14 cellular contexts compared by ENCODE assay signal in genomic region chr5:83563631-83564030, GRCh38.
DNase-seq lines count a peak whose midpoint lies in the region; ATAC-seq, FAIRE-seq and TF ChIP-seq lines count a peak whose summit lies in the region.
"Had no signal": no experiment of that assay in that cellular context is flagged by ENCODE, and none has a peak within 500 bp of the region (broad histone marks: within the 10 kb centered on the region; RNA-seq: fewer than 3 reads in every experiment).

No MANE protein-coding gene starts in this region.

- H3K27me3 ChIP-seq in left ventricle myocardium inferior (ENCODE audit: low read depth) = no peaks in the 10 kb centered on the region
- peaks cover 0 to 4% of the 10 kb centered on the region in 2 experiments; a peak in 1 of 5 replicates for H3K27me3 ChIP-seq in HepG2 (ENCODE audit: control insufficient read depth in 1 of 2, insufficient read depth in 2 of 2, low read length in 2 of 2)
- no peaks in the 10 kb centered on the region for H3K27me3 ChIP-seq in WERI-Rb-1 (ENCODE audit: insufficient read depth, low read depth, severe bottlenecking)
- H3K27me3 ChIP-seq: colonic mucosa had no signal

- no peaks in the 10 kb centered on the region for H3K9me3 ChIP-seq in left ventricle myocardium inferior (replicated peaks)
- H3K9me3 ChIP-seq in HepG2 (ENCODE audit: low read length) = no peaks in the 10 kb centered on the region
- no peaks in the 10 kb centered on the region for H3K9me3 ChIP-seq in WERI-Rb-1 (ENCODE audit: severe bottlenecking)
- H3K9me3 ChIP-seq: colonic mucosa, neutrophil had no signal

- no peaks in the 10 kb centered on the region for H4K20me1 ChIP-seq in HepG2 (ENCODE audit: insufficient read depth, low read length)

- peak overlapping the region; percentile 71 for H3K27ac ChIP-seq in left ventricle myocardium inferior (replicated peaks)
- H3K27ac ChIP-seq in angular gyrus (ENCODE audit: low read depth, low read length) = peak overlapping the region; percentile 42
- peak overlapping the region; percentile 31 for H3K27ac ChIP-seq in HepG2 (ENCODE audit: extremely low read length, insufficient read depth, low read length)
- H3K27ac ChIP-seq in WERI-Rb-1 = no peak overlapping the region
- H3K27ac ChIP-seq: colonic mucosa, neutrophil had no signal

- peak overlapping the region; percentile 11; the same call in 1 of the 2 replicates for H3K9ac ChIP-seq in HepG2 (ENCODE audit: insufficient read depth, low read depth, low read length)

- no peak overlapping the region for H2AFZ ChIP-seq in HepG2 (ENCODE audit: low read length)

- POLR2A ChIA-PET in HepG2 (lab: Yijun Ruan, JAX) = interaction anchor here (0.9 to 3.9 kb wide), 5 partner anchors 13 to 1285 kb away, joined by 4 to 13 read pairs (median 5); partner anchors contain the start of gene RPS23

- no peak for TF ChIP-seq RAD21 in HepG2 (CRISPR knock-in tag; IDR thresholded peaks at IDR 0.05)

- H3K27me3 Mint-ChIP-seq in activated T-helper 17 cell treated with anti-CD3 and anti-CD28 coated beads, Interleukin-2, amount 50 U/mL, for 72 hours = peaks cover 23% of the 10 kb centered on the region

- H3K4me1 Mint-ChIP-seq in activated T-helper 17 cell treated with anti-CD3 and anti-CD28 coated beads, Interleukin-2, amount 50 U/mL, for 72 hours = no peaks in the 10 kb centered on the region
- H3K4me1 Mint-ChIP-seq: activated CD4-positive, alpha-beta T cell treated with anti-CD3 and anti-CD28 coated beads, Interleukin-2, amount 10 ng/mL, durations not matched to agents 7 days and 5 days; activated naive CD8-positive, alpha-beta T cell treated with anti-CD3 and anti-CD28 coated beads, Interleukin-2, amount 50 U/mL, for 24 hours had no signal

- H3K4me2 ChIP-seq in HepG2 (ENCODE audit: low read depth, low read length) = peak overlapping the region; percentile 61

- CTCF ChIA-PET in HepG2 (lab: Yijun Ruan, JAX; ENCODE audit: low intra/inter-chr PET ratio, low total read pairs) = interaction anchor here (1.0 to 1.1 kb wide), 3 partner anchors 13 to 1388 kb away, joined by 3 read pairs; no protein-coding TSS in a partner anchor

- in situ Hi-C loops in HepG2 (cut with HindIII; ENCODE audit: extremely low pct_ligation_motif_present, low pct_unique_long_range_greater_than_20kb) = loop anchor here (5.0 to 25.0 kb wide), 3 partner anchors 476 to 1211 kb away; partner anchors contain the start of genes TMEM167A and XRCC4

- WGBS in HepG2 (ENCODE audit: low lambda C conversion rate) = 0% methylated on average over 7 of the region's 7 CpGs

- H3K4me1 ChIP-seq in left ventricle myocardium inferior (peaks cover 10% of the 10 kb centered on the region), HepG2 (ENCODE audit: insufficient read depth, low read length) (peaks cover 27% of the 10 kb centered on the region)
- H3K4me1 ChIP-seq: colonic mucosa had no signal

- H3K36me3 ChIP-seq in left ventricle myocardium inferior = no peaks in the 10 kb centered on the region
- H3K36me3 ChIP-seq in HepG2 (replicated peaks in 1 of 2; ENCODE audit: control insufficient read depth in 1 of 2, insufficient read depth in 2 of 2, low read length in 2 of 2) = no peaks in the 10 kb centered on the region
- no peaks in the 10 kb centered on the region for H3K36me3 ChIP-seq in WERI-Rb-1
- H3K36me3 ChIP-seq: colonic mucosa, neutrophil had no signal

- FAIRE-seq in HepG2 (lab: Jason Lieb, UNC) = peak; percentile 36

- BruUV-seq in HepG2 (replicated peaks; lab: Mats Ljungman, UMichigan) = no TSS peak

- H3K36me3 Mint-ChIP-seq in activated T-helper 17 cell treated with anti-CD3 and anti-CD28 coated beads, Interleukin-2, amount 50 U/mL, for 72 hours (ENCODE audit: low read depth) = no peaks in the 10 kb centered on the region

- H3K27ac Mint-ChIP-seq in activated T-helper 17 cell treated with anti-CD3 and anti-CD28 coated beads, Interleukin-2, amount 50 U/mL, for 72 hours = no peak overlapping the region
- H3K27ac Mint-ChIP-seq: activated CD4-positive, alpha-beta T cell treated with anti-CD3 and anti-CD28 coated beads, Interleukin-2, amount 10 ng/mL, durations not matched to agents 7 days and 5 days; activated naive CD8-positive, alpha-beta T cell treated with anti-CD3 and anti-CD28 coated beads, Interleukin-2, amount 50 U/mL, for 24 hours had no signal

- no peaks in the 10 kb centered on the region for H3K79me2 ChIP-seq in HepG2 (ENCODE audit: insufficient read depth, low read length)

- TF ChIP-seq EP300 in HepG2 (IDR thresholded peaks at IDR 0.05; ENCODE audit: low read depth in 2 of 2, low read length in 2 of 2) (peak; percentile 49 to 87; a peak in 3 of 4 replicates), HepG2 (CRISPR knock-in tag; IDR thresholded peaks at IDR 0.05; ENCODE audit: borderline replicate concordance) (peak; percentile 77; the same call in 1 of the 2 replicates)

- intact Hi-C loops in left ventricle myocardium inferior (cut with micrococcal nuclease) = loop anchor here (10.0 kb wide), 1 partner anchor 1209 kb away; no protein-coding TSS in a partner anchor
- intact Hi-C loops in left ventricle myocardium superior (cut with micrococcal nuclease) = loop anchor here (10.0 kb wide), 2 partner anchors 919 to 1209 kb away; no protein-coding TSS in a partner anchor
- intact Hi-C loops in HepG2 (cut with micrococcal nuclease; ENCODE audit: unreplicated experiment) = loop anchor here (1.0 to 10.0 kb wide), 10 partner anchors 14 to 1389 kb away; partner anchors contain the start of genes TMEM167A and XRCC4

- H3K4me3 ChIP-seq in left ventricle myocardium inferior = no peak overlapping the region
- H3K4me3 ChIP-seq in HepG2 (replicated peaks in 1 of 3; ENCODE audit: insufficient read depth in 1 of 3, low read depth in 2 of 3, low read length in 3 of 3) = peak overlapping the region in 1 of 3 experiments; percentile 7; a peak in 1 of 6 replicates
- no peak overlapping the region for H3K4me3 ChIP-seq in WERI-Rb-1 (ENCODE audit: low read depth, low read length)
- H3K4me3 ChIP-seq: colonic mucosa had no signal

- ATAC-seq in left ventricle myocardium superior (no peak), HepG2 (peak; percentile 88)
- ATAC-seq in activated T-helper 17 cell treated with anti-CD3 and anti-CD28 coated beads, Interleukin-2, amount 50 U/mL, for 72 hours (replicated peaks) = no peak
- ATAC-seq: activated naive CD8-positive, alpha-beta T cell treated with anti-CD3 and anti-CD28 coated beads, Interleukin-2, amount 50 U/mL, for 24 hours had no signal

- TF ChIP-seq POLR2A in HepG2 (IDR thresholded peaks at IDR 0.05; ENCODE audit: insufficient read depth in 1 of 2, low read depth in 2 of 2, low read length in 2 of 2) = no peak

- TF ChIP-seq CTCF in left ventricle myocardium inferior (IDR thresholded peaks at IDR 0.05; ENCODE audit: borderline replicate concordance) (no peak), HepG2 (CRISPR knock-in tag; IDR thresholded peaks at IDR 0.05) (no peak), WERI-Rb-1 (IDR thresholded peaks at IDR 0.05; ENCODE audit: low read depth, low read length) (no peak)

- H3K4me3 Mint-ChIP-seq in activated T-helper 17 cell treated with anti-CD3 and anti-CD28 coated beads, Interleukin-2, amount 50 U/mL, for 72 hours = no peak overlapping the region
- H3K4me3 Mint-ChIP-seq: activated CD4-positive, alpha-beta T cell treated with anti-CD3 and anti-CD28 coated beads, Interleukin-2, amount 10 ng/mL, durations not matched to agents 7 days and 5 days; activated naive CD8-positive, alpha-beta T cell treated with anti-CD3 and anti-CD28 coated beads, Interleukin-2, amount 50 U/mL, for 24 hours had no signal

- DNase-seq in left ventricle myocardium inferior = no peak
- no peak for DNase-seq in left ventricle myocardium superior
- peak; percentile 88 for DNase-seq in HepG2 (ENCODE audit: low spot score)
- DNase-seq in activated T-cell treated with anti-CD3 and anti-CD28 coated beads for 4 hours = no peak
- no peak for DNase-seq in SW 1271 (lab: John Stamatoyannopoulos, UW)
- no peak for DNase-seq in WERI-Rb-1
- DNase-seq: activated CD4-positive, alpha-beta T cell treated with anti-CD3 and anti-CD28 coated beads, Interleukin-2, amount 10 ng/mL, durations not matched to agents 7 days and 5 days; activated naive CD8-positive, alpha-beta T cell treated with anti-CD3 and anti-CD28 coated beads, Interleukin-2, amount 50 U/mL, for 24 hours; activated T-cell treated with anti-CD3 and anti-CD28 coated beads, Interleukin-2, amount 50 U/mL, for 1 hour; colonic mucosa; H7 had no signal

- H3K9me3 Mint-ChIP-seq in activated T-helper 17 cell treated with anti-CD3 and anti-CD28 coated beads, Interleukin-2, amount 50 U/mL, for 72 hours = no peaks in the 10 kb centered on the region
- H3K9me3 Mint-ChIP-seq: activated CD4-positive, alpha-beta T cell treated with anti-CD3 and anti-CD28 coated beads, Interleukin-2, amount 10 ng/mL, durations not matched to agents 7 days and 5 days; activated naive CD8-positive, alpha-beta T cell treated with anti-CD3 and anti-CD28 coated beads, Interleukin-2, amount 50 U/mL, for 24 hours had no signal

TF ChIP-seq in HepG2, 621 proteins besides CTCF, POLR2A, EP300 and RAD21 (continues in another document):
- no peak for TF ChIP-seq FOXP1 (IDR thresholded peaks at IDR 0.05)
- TF ChIP-seq FOXP1 (CRISPR knock-in tag; IDR thresholded peaks at IDR 0.05) = peak; percentile 88
- TF ChIP-seq NBN (conservative IDR thresholded peaks at IDR 0.05) = no peak
- TF ChIP-seq ZNF780A (CRISPR knock-in tag; IDR thresholded peaks at IDR 0.05) = no peak
- TF ChIP-seq HOMEZ (CRISPR knock-in tag; IDR thresholded peaks at IDR 0.05; ENCODE audit: low read depth) = peak; percentile 17; the same call in 1 of the 2 replicates
- 0 out of 2 replicates have a peak, but pooled peaks have one; percentile 25 for TF ChIP-seq POGZ (CRISPR knock-in tag; IDR thresholded peaks at IDR 0.05)
